ENCODE assay signal across 30 cellular contexts in genomic region chr20:41818369-41818768, GRCh38.
"Had no signal": no experiment of that assay in that cellular context is flagged by ENCODE, and none has a peak within 500 bp of the region (broad histone marks: within the 10 kb centered on the region; RNA-seq: fewer than 3 reads in every experiment).

No MANE protein-coding gene starts in this region.

- H3K4me1 ChIP-seq: ascending aorta had no signal

- FAIRE-seq: TTC549 had no signal

- H3K27ac ChIP-seq: ascending aorta, cardiac muscle cell, WERI-Rb-1 had no signal

- H3K27me3 ChIP-seq: ascending aorta, cardiac muscle cell had no signal

- DNase-seq: activated CD4-positive, alpha-beta memory T cell treated with anti-CD3 and anti-CD28 coated beads, Interleukin-2, amount 10 ng/mL, durations not matched to agents 7 days and 5 days; activated CD4-positive, alpha-beta T cell treated with anti-CD3 and anti-CD28 coated beads for 1 hour; activated CD4-positive, alpha-beta T cell treated with anti-CD3 and anti-CD28 coated beads for 36 hours; activated CD4-positive, alpha-beta T cell treated with anti-CD3 and anti-CD28 coated beads for 48 hours; activated CD4-positive, alpha-beta T cell treated with anti-CD3 and anti-CD28 coated beads, Interleukin-2, amount 10 ng/mL, durations not matched to agents 7 days and 5 days; activated CD4-positive, alpha-beta T cell treated with anti-CD3 and anti-CD28 coated beads, Interleukin-2, amount 50 U/mL, for 48 hours; activated CD4-positive, CD25-positive, alpha-beta regulatory T cell; activated CD8-positive, alpha-beta memory T cell treated with anti-CD3 and anti-CD28 coated beads for 24 hours; activated CD8-positive, alpha-beta memory T cell treated with anti-CD3 and anti-CD28 coated beads, Interleukin-2, amount 10 ng/mL, durations not matched to agents 7 days and 5 days; activated CD8-positive, alpha-beta memory T cell treated with anti-CD3 and anti-CD28 coated beads, Interleukin-2, amount 50 U/mL, for 48 hours; activated CD8-positive, alpha-beta T cell treated with anti-CD3 and anti-CD28 coated beads, Interleukin-2, amount 10 ng/mL, durations not matched to agents 7 days and 5 days; activated effector memory CD4-positive, alpha-beta T cell treated with Interleukin-2 at 50 U/mL for 16 hours; activated gamma-delta T cell; activated naive CD4-positive, alpha-beta T cell treated with anti-CD3 and anti-CD28 coated beads, Interleukin-2, amount 10 ng/mL, durations not matched to agents 7 days and 5 days; activated naive CD4-positive, alpha-beta T cell treated with Interleukin-2 at 50 U/mL for 16 hours; activated naive CD8-positive, alpha-beta T cell treated with anti-CD3 and anti-CD28 coated beads, Interleukin-2, amount 10 ng/mL, durations not matched to agents 7 days and 5 days; activated naive CD8-positive, alpha-beta T cell treated with anti-CD3 and anti-CD28 coated beads, Interleukin-2, amount 50 U/mL, for 24 hours; activated T-cell treated with anti-CD3 and anti-CD28 coated beads, Interleukin-2, amount 50 U/mL, for 24 hours; activated T-cell treated with anti-CD3 and anti-CD28 coated beads, Interleukin-2, amount 50 U/mL, for 48 hours; amygdala; cerebellar nuclear complex; T-helper 1 cell; T-helper 2 cell; T-helper 9 cell; WERI-Rb-1 had no signal

- H3K4me3 ChIP-seq: ascending aorta, cardiac muscle cell had no signal

- ATAC-seq: activated CD4-positive, alpha-beta T cell treated with anti-CD3 and anti-CD28 coated beads for 36 hours; activated CD4-positive, CD25-positive, alpha-beta regulatory T cell treated with anti-CD3 and anti-CD28 coated beads, Interleukin-2, amount 50 U/mL, for 24 hours; activated CD8-positive, alpha-beta memory T cell treated with anti-CD3 and anti-CD28 coated beads, Interleukin-2, amount 10 ng/mL, durations not matched to agents 7 days and 5 days; activated CD8-positive, alpha-beta T cell treated with anti-CD3 and anti-CD28 coated beads, Interleukin-2, amount 10 ng/mL, durations not matched to agents 7 days and 5 days; activated naive CD8-positive, alpha-beta T cell treated with anti-CD3 and anti-CD28 coated beads, Interleukin-2, amount 50 U/mL, for 24 hours; WTC11 had no signal

- H3K36me3 ChIP-seq: ascending aorta, cardiac muscle cell, WERI-Rb-1 had no signal
